Comparison of ENCODE assay signal across 8 cellular contexts in genomic region chr2:84781942-84782716, GRCh38.
DNase-seq lines count a peak whose midpoint lies in the region; ATAC-seq and TF ChIP-seq lines count a peak whose summit lies in the region.

No MANE protein-coding gene starts in this region.

- H3K4me1 Mint-ChIP-seq in activated naive CD8-positive, alpha-beta T cell treated with anti-CD3 and anti-CD28 coated beads for 36 hours: peaks cover 66% of the 10 kb centered on the region

- H3K36me3 Mint-ChIP-seq in activated naive CD8-positive, alpha-beta T cell treated with anti-CD3 and anti-CD28 coated beads for 36 hours: peaks cover 16% of the 10 kb centered on the region

- DNase-seq in GM10266 (ENCODE audit: extremely low spot score) (peak; percentile 21), RPMI7951 (ENCODE audit: low read depth) (peak; percentile 31), 8988T (no peak)
- peak; percentile 55 for DNase-seq in activated naive CD8-positive, alpha-beta T cell treated with anti-CD3 and anti-CD28 coated beads for 36 hours
- DNase-seq in stimulated activated CD4-positive, alpha-beta T cell treated with anti-CD3 and anti-CD28 coated beads, Interleukin-2, amount 100 ng/mL, for 24 hours: peak; percentile 55 to 60

- CTCF ChIA-PET in HEK293 (lab: Yijun Ruan, JAX): interaction anchor here (0.8 kb wide), 1 partner anchor 69 kb away, joined by 5 read pairs; no protein-coding TSS in a partner anchor

- H3K27me3 Mint-ChIP-seq in activated naive CD8-positive, alpha-beta T cell treated with anti-CD3 and anti-CD28 coated beads for 36 hours: no peaks in the 10 kb centered on the region

- H3K36me3 ChIP-seq in HEK293 (ENCODE audit: control insufficient read depth in 2 of 2, insufficient read depth in 1 of 2, low read length in 2 of 2): no peaks in the 10 kb centered on the region

- TF ChIP-seq CTCF in GM10266 (IDR thresholded peaks at IDR 0.05; ENCODE audit: control insufficient read depth, insufficient read depth, low read depth, missing control alignments): no peak
- TF ChIP-seq CTCF in HEK293 (tag by site-specific recombination; IDR thresholded peaks at IDR 0.05): no peak

- no peak overlapping the region for H3K27ac ChIP-seq in HEK293 (ENCODE audit: extremely low read depth, low read depth, low read length)

- ATAC-seq in GM21737 (IDR thresholded peaks at IDR 0.05; ENCODE audit: unreplicated experiment) (no peak), GM21786 (IDR thresholded peaks at IDR 0.05; ENCODE audit: unreplicated experiment) (no peak)

- H3K27ac Mint-ChIP-seq in activated naive CD8-positive, alpha-beta T cell treated with anti-CD3 and anti-CD28 coated beads for 36 hours: peak overlapping the region; percentile 89

- H3K4me1 ChIP-seq in HEK293 (ENCODE audit: control insufficient read depth, insufficient read depth, low read length): no peaks in the 10 kb centered on the region

- no peak overlapping the region for H3K4me3 Mint-ChIP-seq in activated naive CD8-positive, alpha-beta T cell treated with anti-CD3 and anti-CD28 coated beads for 36 hours

- H3K9me3 ChIP-seq in HEK293 (ENCODE audit: control insufficient read depth, insufficient read depth, low read depth, low read length): no peaks in the 10 kb centered on the region

- peaks cover 25% of the 10 kb centered on the region for H3K9me3 Mint-ChIP-seq in activated naive CD8-positive, alpha-beta T cell treated with anti-CD3 and anti-CD28 coated beads for 36 hours

- POLR2A ChIA-PET in HEK293 (lab: Yijun Ruan, JAX): interaction anchor here (0.6 kb wide), 1 partner anchor 178 kb away, joined by 4 read pairs; no protein-coding TSS in a partner anchor

- H3K4me3 ChIP-seq in HEK293 (ENCODE audit: low read depth, low read length): no peak overlapping the region

TF ChIP-seq in HEK293, 187 proteins besides CTCF, POLR2A, EP300 and RAD21:
- no peak for TF ChIP-seq SP2 (tag by site-specific recombination; IDR thresholded peaks at IDR 0.05)
- 0 out of 2 replicates have a peak, but pooled peaks have one; percentile 27 for TF ChIP-seq KLF1 (tag by site-specific recombination; IDR thresholded peaks at IDR 0.05)
TF ChIP-seq in HEK293: peak in this region for 1.
